In the genomic region with DNA sequence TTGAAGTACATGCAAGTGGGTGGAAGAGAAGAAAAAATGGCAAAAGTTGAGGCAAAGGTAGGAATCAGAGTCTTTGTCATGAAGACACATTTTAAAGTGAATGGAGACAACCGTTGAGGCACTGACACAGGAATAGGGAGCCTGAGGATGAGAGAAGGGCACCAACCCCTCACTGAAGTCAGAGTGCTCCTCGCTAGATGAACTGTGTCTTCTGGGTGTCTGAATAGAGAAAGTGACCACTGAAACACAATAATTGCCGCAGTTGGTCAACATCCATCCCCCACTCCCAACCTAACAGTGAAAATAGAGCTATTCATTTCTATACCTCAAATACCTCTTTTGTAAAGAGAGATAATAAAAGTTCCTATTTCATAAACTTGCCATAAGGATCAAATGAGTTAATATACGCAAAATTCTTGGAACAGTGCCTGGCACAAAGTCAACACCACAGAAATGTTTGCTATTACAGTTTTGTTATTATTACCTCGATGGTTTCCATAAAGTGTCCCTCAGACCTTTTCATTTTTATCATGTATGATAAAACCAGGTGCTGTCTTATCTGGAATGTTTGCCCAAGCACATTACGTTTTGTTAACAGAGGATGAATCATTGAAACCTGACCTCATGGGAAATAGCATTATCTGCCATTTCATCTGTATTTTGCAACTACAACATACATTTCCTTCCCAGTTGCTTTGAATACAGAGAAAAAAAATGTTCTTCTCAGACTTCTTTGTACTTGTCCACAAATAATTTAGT, we compare ENCODE assay signal across 13 cellular contexts.
DNase-seq lines count a peak whose midpoint lies in the region; ATAC-seq, FAIRE-seq and TF ChIP-seq lines count a peak whose summit lies in the region.
"Had no signal": no experiment of that assay in that cellular context is flagged by ENCODE, and none has a peak within 500 bp of the region (broad histone marks: within the 10 kb centered on the region; RNA-seq: fewer than 3 reads in every experiment).

No MANE protein-coding gene starts in this region.

- peak overlapping the region in 1 of 4 donors; percentile 40 for H3K27ac ChIP-seq in pancreas
- H3K27ac ChIP-seq: tibial nerve had no signal

- DNase-seq in activated CD4-positive, alpha-beta T cell treated with anti-CD3 and anti-CD28 coated beads, Interleukin-2, amount 10 ng/mL, durations not matched to agents 24 days and 14 days: peak; percentile 54
- DNase-seq in activated CD4-positive, alpha-beta T cell treated with anti-CD3 and anti-CD28 coated beads for 4 hours: no peak
- peak; percentile 84 for DNase-seq in NCI-H2029 treated with DMSO at 0.1 percent for 48 hours (lab: John Stamatoyannopoulos, UW)
- peak; percentile 71 for DNase-seq in adipocyte (ENCODE audit: low read depth)
- DNase-seq in pancreas: peak in 2 of 6 donors; percentile 19 to 25
- DNase-seq in hippocampal formation (lab: John Stamatoyannopoulos, UW): no peak
- DNase-seq: activated naive CD4-positive, alpha-beta T cell; midbrain; T-cell had no signal

- no peaks in the 10 kb centered on the region for H3K27me3 ChIP-seq in adipocyte (replicated peaks; ENCODE audit: control insufficient read depth, insufficient read depth, low read length)
- no peaks in the 10 kb centered on the region for H3K27me3 ChIP-seq in pancreas
- H3K27me3 ChIP-seq: tibial nerve had no signal

- H3K9me3 Mint-ChIP-seq in activated CD4-positive, alpha-beta T cell treated with anti-CD3 and anti-CD28 coated beads, Interleukin-2, amount 10 ng/mL, durations not matched to agents 24 days and 14 days: peaks cover 13% of the 10 kb centered on the region
- H3K9me3 Mint-ChIP-seq: T-cell had no signal

- peaks cover 2% of the 10 kb centered on the region for H3K36me3 Mint-ChIP-seq in activated CD4-positive, alpha-beta T cell treated with anti-CD3 and anti-CD28 coated beads, Interleukin-2, amount 10 ng/mL, durations not matched to agents 24 days and 14 days (ENCODE audit: low read depth)
- H3K36me3 Mint-ChIP-seq: T-cell had no signal

- no peaks in the 10 kb centered on the region for H3K36me3 ChIP-seq in adipocyte (ENCODE audit: control insufficient read depth, insufficient read depth, low read length, severe bottlenecking)
- H3K36me3 ChIP-seq in pancreas: no peaks in the 10 kb centered on the region
- H3K36me3 ChIP-seq: tibial nerve had no signal

- H3K4me1 Mint-ChIP-seq in activated CD4-positive, alpha-beta T cell treated with anti-CD3 and anti-CD28 coated beads, Interleukin-2, amount 10 ng/mL, durations not matched to agents 24 days and 14 days: peaks cover 56% of the 10 kb centered on the region

- ATAC-seq in pancreas (peak; percentile 88 to 94 (median 92)), GM18498 (IDR thresholded peaks at IDR 0.05; ENCODE audit: unreplicated experiment) (no peak), GM21619 (IDR thresholded peaks at IDR 0.05; ENCODE audit: unreplicated experiment) (no peak)

- no peak overlapping the region for H3K9ac ChIP-seq in adipocyte (ENCODE audit: low read length)

- H3K27ac Mint-ChIP-seq in activated CD4-positive, alpha-beta T cell treated with anti-CD3 and anti-CD28 coated beads, Interleukin-2, amount 10 ng/mL, durations not matched to agents 24 days and 14 days: peak overlapping the region; percentile 57
- H3K27ac Mint-ChIP-seq: T-cell had no signal

- FAIRE-seq in pancreas (lab: Jason Lieb, UNC): no peak
- FAIRE-seq: H54 had no signal

- no peaks in the 10 kb centered on the region for H3K27me3 Mint-ChIP-seq in activated CD4-positive, alpha-beta T cell treated with anti-CD3 and anti-CD28 coated beads, Interleukin-2, amount 10 ng/mL, durations not matched to agents 24 days and 14 days
- H3K27me3 Mint-ChIP-seq: T-cell had no signal

- H3K4me1 ChIP-seq in adipocyte (ENCODE audit: control insufficient read depth, insufficient read depth, low read length): no peaks in the 10 kb centered on the region
- peaks cover 0 to 14% (median 12%) of the 10 kb centered on the region in 3 donors for H3K4me1 ChIP-seq in pancreas
- H3K4me1 ChIP-seq: tibial nerve had no signal

- intact Hi-C loops in activated CD4-positive, alpha-beta T cell treated with anti-CD3 and anti-CD28 coated beads, Interleukin-2, amount 10 ng/mL, durations not matched to agents 24 days and 14 days (cut with micrococcal nuclease): loop anchor here (1.0 to 10.0 kb wide), 5 partner anchors 17 to 1079 kb away; no protein-coding TSS in a partner anchor
- intact Hi-C loops in pancreas (cut with DNase I): no loop called here

- no peak for TF ChIP-seq CTCF in pancreas (IDR thresholded peaks at IDR 0.05)

- 36 to 37% methylated on average over 6 of the region's 6 CpGs for WGBS in pancreas, 2 donors

- H3K4me3 Mint-ChIP-seq in activated CD4-positive, alpha-beta T cell treated with anti-CD3 and anti-CD28 coated beads, Interleukin-2, amount 10 ng/mL, durations not matched to agents 24 days and 14 days: peak overlapping the region; percentile 41
- H3K4me3 Mint-ChIP-seq: T-cell had no signal

- H3K9me3 ChIP-seq in adipocyte (ENCODE audit: control insufficient read depth, low read length): no peaks in the 10 kb centered on the region
- no peaks in the 10 kb centered on the region for H3K9me3 ChIP-seq in pancreas
- H3K9me3 ChIP-seq: tibial nerve had no signal

- H3K4me3 ChIP-seq in adipocyte (ENCODE audit: low read length): no peak overlapping the region
- no peak overlapping the region for H3K4me3 ChIP-seq in pancreas
- H3K4me3 ChIP-seq: tibial nerve had no signal

Comparison
In these comparisons a context has a peak if more than half of its experiments do, and no peak if none do; other contexts are left out.
1. DNase-seq: peak in activated CD4-positive, alpha-beta T cell treated with anti-CD3 and anti-CD28 coated beads, Interleukin-2, amount 10 ng/mL, durations not matched to agents 24 days and 14 days (single experiment), NCI-H2029 treated with DMSO at 0.1 percent for 48 hours (single experiment) and adipocyte (single experiment); none in activated CD4-positive, alpha-beta T cell treated with anti-CD3 and anti-CD28 coated beads for 4 hours (0 of 2) and hippocampal formation (0 of 2).
2. ATAC-seq: peak in pancreas (4 of 4); none in GM18498 (single experiment) and GM21619 (single experiment).